In genomic region chr3:128803307-128803706, GRCh38 we compare ENCODE assay signal across 12 cellular contexts.
DNase-seq lines count a peak whose midpoint lies in the region; ATAC-seq and TF ChIP-seq lines count a peak whose summit lies in the region.
"Had no signal": no experiment of that assay in that cellular context is flagged by ENCODE, and none has a peak within 500 bp of the region (broad histone marks: within the 10 kb centered on the region; RNA-seq: fewer than 3 reads in every experiment).

No MANE protein-coding gene starts in this region.

- H3K36me3 Mint-ChIP-seq in CD8-positive, alpha-beta T cell = peaks cover 61% of the 10 kb centered on the region
- H3K36me3 Mint-ChIP-seq in IgD-negative memory B cell = peaks cover 12% of the 10 kb centered on the region
- peaks cover 79% of the 10 kb centered on the region for H3K36me3 Mint-ChIP-seq in activated naive CD8-positive, alpha-beta T cell treated with anti-CD3 and anti-CD28 coated beads for 36 hours

- TF ChIP-seq CTCF in CD8-positive, alpha-beta T cell (IDR thresholded peaks at IDR 0.05) = no peak
- TF ChIP-seq CTCF in neutrophil (IDR thresholded peaks at IDR 0.05) = no peak

- intact Hi-C loops in CD8-positive, alpha-beta T cell (cut with DNase I, micrococcal nuclease) = loop anchor here (1.0 to 5.0 kb wide), 2 partner anchors 8 to 44 kb away; no protein-coding TSS in a partner anchor

- no peak for ATAC-seq in CD8-positive, alpha-beta T cell
- no peak for ATAC-seq in HG02973 (IDR thresholded peaks at IDR 0.05; ENCODE audit: unreplicated experiment)
- ATAC-seq in GM19324 (IDR thresholded peaks at IDR 0.05; ENCODE audit: low FRiP score, unreplicated experiment) = no peak

- peak overlapping the region; percentile 36 for H3K4me3 ChIP-seq in CD8-positive, alpha-beta T cell (ENCODE audit: low read depth, low read length)
- H3K4me3 ChIP-seq in neutrophil (ENCODE audit: low read depth in 1 of 2, low read length in 1 of 2) = peak overlapping the region in 1 of 2 experiments; percentile 58
- H3K4me3 ChIP-seq: MG63, PC-9 had no signal

- H3K4me1 ChIP-seq in CD8-positive, alpha-beta T cell (ENCODE audit: insufficient read depth, low read length) = peaks cover 49% of the 10 kb centered on the region
- H3K4me1 ChIP-seq in neutrophil (ENCODE audit: control insufficient read depth in 1 of 2, insufficient read depth in 1 of 2, low read depth in 1 of 2, low read length in 1 of 2) = peaks cover 61 to 69% of the 10 kb centered on the region in 2 experiments
- H3K4me1 ChIP-seq: Caco-2 had no signal

- H3K4me3 Mint-ChIP-seq in CD8-positive, alpha-beta T cell = peak overlapping the region; percentile 75
- H3K4me3 Mint-ChIP-seq in IgD-negative memory B cell = peak overlapping the region; percentile 10 to 91 (median 41)
- peak overlapping the region; percentile 67 for H3K4me3 Mint-ChIP-seq in activated naive CD8-positive, alpha-beta T cell treated with anti-CD3 and anti-CD28 coated beads for 36 hours

- H3K9me3 ChIP-seq in CD8-positive, alpha-beta T cell (ENCODE audit: low read length) = no peaks in the 10 kb centered on the region
- no peaks in the 10 kb centered on the region for H3K9me3 ChIP-seq in neutrophil
- H3K9me3 ChIP-seq: breast epithelium, Caco-2, MG63 had no signal

- H3K27me3 ChIP-seq in CD8-positive, alpha-beta T cell (ENCODE audit: insufficient read depth, low read length) = no peaks in the 10 kb centered on the region
- H3K27me3 ChIP-seq in neutrophil = no peaks in the 10 kb centered on the region
- H3K27me3 ChIP-seq: breast epithelium, MG63 had no signal

- DNase-seq in CD8-positive, alpha-beta T cell = no peak
- DNase-seq in activated naive CD8-positive, alpha-beta T cell treated with anti-CD3 and anti-CD28 coated beads for 36 hours = no peak
- DNase-seq in activated gamma-delta T cell treated with Interleukin-2 at 50 U/mL for 16 hours = no peak
- no peak for DNase-seq in anterior cingulate cortex (lab: John Stamatoyannopoulos, UW)
- DNase-seq: Caco-2, MG63, PC-9 had no signal

- H3K9me3 Mint-ChIP-seq in CD8-positive, alpha-beta T cell = no peaks in the 10 kb centered on the region
- no peaks in the 10 kb centered on the region for H3K9me3 Mint-ChIP-seq in IgD-negative memory B cell
- peaks cover 3% of the 10 kb centered on the region for H3K9me3 Mint-ChIP-seq in activated naive CD8-positive, alpha-beta T cell treated with anti-CD3 and anti-CD28 coated beads for 36 hours

- CTCF ChIA-PET in CD8-positive, alpha-beta T cell (lab: Charles Lee) = interaction anchor here (0.7 to 4.9 kb wide), 10 partner anchors 8 to 185 kb away, joined by 3 to 24 read pairs (median 5); no protein-coding TSS in a partner anchor

- peaks cover 29% of the 10 kb centered on the region for H3K36me3 ChIP-seq in CD8-positive, alpha-beta T cell (ENCODE audit: insufficient read depth, low read length)
- peaks cover 32% of the 10 kb centered on the region for H3K36me3 ChIP-seq in neutrophil
- H3K36me3 ChIP-seq: breast epithelium had no signal

- POLR2A ChIA-PET in CD8-positive, alpha-beta T cell (lab: Charles Lee) = interaction anchor here (0.6 to 2.3 kb wide), 6 partner anchors 8 to 511 kb away, joined by 3 to 25 read pairs (median 4); partner anchors contain the start of gene RAB7A

- peak overlapping the region; percentile 66 for H3K27ac ChIP-seq in CD8-positive, alpha-beta T cell (ENCODE audit: low read depth, low read length)
- H3K27ac ChIP-seq in neutrophil = peak overlapping the region; percentile 94

- no peaks in the 10 kb centered on the region for H3K27me3 Mint-ChIP-seq in CD8-positive, alpha-beta T cell (ENCODE audit: low read depth)
- H3K27me3 Mint-ChIP-seq in IgD-negative memory B cell = no peaks in the 10 kb centered on the region
- H3K27me3 Mint-ChIP-seq in activated naive CD8-positive, alpha-beta T cell treated with anti-CD3 and anti-CD28 coated beads for 36 hours = no peaks in the 10 kb centered on the region

- peak overlapping the region; percentile 97 for H3K27ac Mint-ChIP-seq in CD8-positive, alpha-beta T cell
- H3K27ac Mint-ChIP-seq in IgD-negative memory B cell = peak overlapping the region; percentile 67 to 93 (median 84)
- peak overlapping the region; percentile 100 for H3K27ac Mint-ChIP-seq in activated naive CD8-positive, alpha-beta T cell treated with anti-CD3 and anti-CD28 coated beads for 36 hours

- H3K4me1 Mint-ChIP-seq in CD8-positive, alpha-beta T cell (ENCODE audit: low read depth) = peaks cover 70% of the 10 kb centered on the region
- peaks cover 32 to 44% (median 33%) of the 10 kb centered on the region in 3 donors for H3K4me1 Mint-ChIP-seq in IgD-negative memory B cell
- H3K4me1 Mint-ChIP-seq in activated naive CD8-positive, alpha-beta T cell treated with anti-CD3 and anti-CD28 coated beads for 36 hours = peaks cover 79% of the 10 kb centered on the region
